In the genomic region with DNA sequence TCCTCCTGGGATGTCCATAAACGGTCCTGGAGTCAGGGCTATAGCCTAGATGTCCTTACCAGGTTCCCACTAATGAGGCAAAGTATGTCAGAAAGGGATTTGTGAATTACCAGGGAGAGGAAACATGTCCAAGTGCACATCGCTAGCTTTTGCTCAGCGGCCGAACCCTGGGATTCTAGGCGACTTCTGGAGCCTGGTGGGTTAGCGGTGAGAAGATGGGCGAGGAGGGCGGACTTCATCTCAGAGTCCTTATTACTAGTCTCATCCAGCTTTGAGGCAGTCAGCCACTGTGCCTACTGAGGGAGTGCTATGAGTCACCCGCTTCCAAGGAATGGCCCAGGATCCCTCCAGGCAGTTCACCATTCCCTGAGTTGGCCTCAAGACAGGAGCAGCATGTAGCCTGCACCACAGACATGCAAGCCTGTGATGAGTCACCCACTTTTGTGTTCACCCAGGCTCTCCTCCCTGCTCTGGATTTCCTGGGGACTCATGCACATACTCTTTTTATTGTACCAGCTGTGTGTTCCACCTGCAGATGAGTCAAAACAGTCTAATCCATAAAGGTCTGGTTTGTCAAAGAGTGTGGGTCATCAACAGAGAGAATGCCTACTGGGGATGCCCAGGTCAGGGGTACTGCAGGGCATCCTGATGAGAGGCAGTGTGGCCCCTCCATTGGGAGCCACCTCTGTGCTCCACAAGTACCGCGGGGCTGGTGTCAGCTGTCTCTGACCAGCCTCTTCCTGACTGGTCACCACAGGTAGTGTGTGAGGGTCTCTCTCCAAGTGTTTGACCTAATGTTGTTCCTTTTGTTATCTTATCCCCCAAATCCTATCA, we compare ENCODE assay signal across 8 cellular contexts. TPM values are rescaled to one million over a fixed set of nuclear protein-coding genes. Genes with fewer than 3 reads are reported as not detected.
DNase-seq lines count a peak whose midpoint lies in the region; ATAC-seq, FAIRE-seq and TF ChIP-seq lines count a peak whose summit lies in the region.

No MANE protein-coding gene starts in this region.

- H3K9me3 ChIP-seq in keratinocyte (ENCODE audit: control insufficient read depth, low read depth, low read length), result no peaks in the 10 kb centered on the region
- no peaks in the 10 kb centered on the region for H3K9me3 ChIP-seq in tibial nerve

- dilution Hi-C loops in keratinocyte (cut with MboI; ENCODE audit: extremely low pct_ligation_motif_present, low sequenced_read_pairs), result no loop called here

- DNase-seq in activated naive CD8-positive, alpha-beta T cell treated with anti-CD3 and anti-CD28 coated beads, Interleukin-2, amount 10 ng/mL, durations not matched to agents 7 days and 5 days, result no peak
- no peak for DNase-seq in activated naive CD8-positive, alpha-beta T cell treated with anti-CD3 and anti-CD28 coated beads for 36 hours
- DNase-seq in activated naive CD4-positive, alpha-beta T cell treated with anti-CD3 and anti-CD28 coated beads, Interleukin-2, amount 10 ng/mL, durations not matched to agents 7 days and 5 days, result peak; percentile 35
- DNase-seq in keratinocyte (ENCODE audit: low read depth, low spot score) (peak; percentile 100), tibial nerve (ENCODE audit: low spot score in 2 of 2) (no peak), nephron progenitor cell (no peak), NCI-H2171 treated with DMSO at 0.1 percent for 48 hours (lab: John Stamatoyannopoulos, UW) (no peak)

- peaks cover 6% of the 10 kb centered on the region for H3K36me3 Mint-ChIP-seq in activated naive CD8-positive, alpha-beta T cell treated with anti-CD3 and anti-CD28 coated beads, Interleukin-2, amount 10 ng/mL, durations not matched to agents 7 days and 5 days
- peaks cover 7% of the 10 kb centered on the region for H3K36me3 Mint-ChIP-seq in activated naive CD8-positive, alpha-beta T cell treated with anti-CD3 and anti-CD28 coated beads for 36 hours
- peaks cover 26% of the 10 kb centered on the region for H3K36me3 Mint-ChIP-seq in activated naive CD4-positive, alpha-beta T cell treated with anti-CD3 and anti-CD28 coated beads, Interleukin-2, amount 10 ng/mL, durations not matched to agents 7 days and 5 days
- no peaks in the 10 kb centered on the region for H3K36me3 Mint-ChIP-seq in nephron progenitor cell (ENCODE audit: low read depth)

- no peaks in the 10 kb centered on the region for H3K9me1 ChIP-seq in keratinocyte (ENCODE audit: control insufficient read depth, extremely low read depth, insufficient read depth, low read length)

- H3K4me3 Mint-ChIP-seq in activated naive CD8-positive, alpha-beta T cell treated with anti-CD3 and anti-CD28 coated beads, Interleukin-2, amount 10 ng/mL, durations not matched to agents 7 days and 5 days, result no peak overlapping the region
- H3K4me3 Mint-ChIP-seq in activated naive CD8-positive, alpha-beta T cell treated with anti-CD3 and anti-CD28 coated beads for 36 hours, result no peak overlapping the region
- H3K4me3 Mint-ChIP-seq in activated naive CD4-positive, alpha-beta T cell treated with anti-CD3 and anti-CD28 coated beads, Interleukin-2, amount 10 ng/mL, durations not matched to agents 7 days and 5 days, result no peak overlapping the region
- H3K4me3 Mint-ChIP-seq in nephron progenitor cell, result no peak overlapping the region

- H3K36me3 ChIP-seq in keratinocyte (ENCODE audit: control insufficient read depth in 2 of 2, extremely low read depth in 1 of 2, insufficient read depth in 2 of 2, low read length in 2 of 2) (peaks cover 19 to 39% of the 10 kb centered on the region in 2 experiments), tibial nerve (peaks cover 0 to 42% (median 0%) of the 10 kb centered on the region in 3 donors)

- H3K27me3 Mint-ChIP-seq in activated naive CD8-positive, alpha-beta T cell treated with anti-CD3 and anti-CD28 coated beads, Interleukin-2, amount 10 ng/mL, durations not matched to agents 7 days and 5 days, result no peaks in the 10 kb centered on the region
- no peaks in the 10 kb centered on the region for H3K27me3 Mint-ChIP-seq in activated naive CD8-positive, alpha-beta T cell treated with anti-CD3 and anti-CD28 coated beads for 36 hours
- H3K27me3 Mint-ChIP-seq in activated naive CD4-positive, alpha-beta T cell treated with anti-CD3 and anti-CD28 coated beads, Interleukin-2, amount 10 ng/mL, durations not matched to agents 7 days and 5 days, result no peaks in the 10 kb centered on the region
- H3K27me3 Mint-ChIP-seq in nephron progenitor cell (ENCODE audit: low read depth, poor library complexity), result peaks cover 8% of the 10 kb centered on the region

- H3K9me3 Mint-ChIP-seq in activated naive CD8-positive, alpha-beta T cell treated with anti-CD3 and anti-CD28 coated beads, Interleukin-2, amount 10 ng/mL, durations not matched to agents 7 days and 5 days, result no peaks in the 10 kb centered on the region
- H3K9me3 Mint-ChIP-seq in activated naive CD8-positive, alpha-beta T cell treated with anti-CD3 and anti-CD28 coated beads for 36 hours, result no peaks in the 10 kb centered on the region
- no peaks in the 10 kb centered on the region for H3K9me3 Mint-ChIP-seq in activated naive CD4-positive, alpha-beta T cell treated with anti-CD3 and anti-CD28 coated beads, Interleukin-2, amount 10 ng/mL, durations not matched to agents 7 days and 5 days
- no peaks in the 10 kb centered on the region for H3K9me3 Mint-ChIP-seq in nephron progenitor cell

- TF ChIP-seq CTCF in keratinocyte (optimal IDR thresholded peaks at IDR 0.05 in 1 of 3, IDR thresholded peaks at IDR 0.05 in 1 of 3, conservative IDR thresholded peaks at IDR 0.05 in 1 of 3; ENCODE audit: extremely low read depth in 1 of 3, insufficient read depth in 2 of 3, low read length in 3 of 3) (no peak), tibial nerve (IDR thresholded peaks at IDR 0.05) (no peak), nephron progenitor cell (IDR thresholded peaks at IDR 0.05) (no peak)

- no peak for TF ChIP-seq EP300 in tibial nerve (IDR thresholded peaks at IDR 0.05)

- no peak overlapping the region for H3K27ac Mint-ChIP-seq in activated naive CD8-positive, alpha-beta T cell treated with anti-CD3 and anti-CD28 coated beads, Interleukin-2, amount 10 ng/mL, durations not matched to agents 7 days and 5 days
- no peak overlapping the region for H3K27ac Mint-ChIP-seq in activated naive CD8-positive, alpha-beta T cell treated with anti-CD3 and anti-CD28 coated beads for 36 hours
- peak overlapping the region; percentile 50 for H3K27ac Mint-ChIP-seq in activated naive CD4-positive, alpha-beta T cell treated with anti-CD3 and anti-CD28 coated beads, Interleukin-2, amount 10 ng/mL, durations not matched to agents 7 days and 5 days
- no peak overlapping the region for H3K27ac Mint-ChIP-seq in nephron progenitor cell

- no peak overlapping the region for H2AFZ ChIP-seq in keratinocyte (ENCODE audit: control insufficient read depth, low read length)

- H3K4me1 ChIP-seq in keratinocyte (ENCODE audit: control insufficient read depth, extremely low read depth, insufficient read depth, low read length) (peaks cover 59% of the 10 kb centered on the region), tibial nerve (peaks cover 0 to 45% (median 31%) of the 10 kb centered on the region in 4 donors)

- FAIRE-seq in keratinocyte (lab: Jason Lieb, UNC), result peak; percentile 100

- H3K9ac ChIP-seq in keratinocyte (ENCODE audit: control insufficient read depth, extremely low read depth, insufficient read depth, low read length), result peak overlapping the region; percentile 62

- CTCF ChIA-PET in activated naive CD4-positive, alpha-beta T cell treated with anti-CD3 and anti-CD28 coated beads, Interleukin-2, amount 10 ng/mL, durations not matched to agents 7 days and 5 days (lab: Charles Lee), result interaction anchor here (0.7 to 17.6 kb wide), 5 partner anchors 22 to 431 kb away, joined by 3 to 458 read pairs (median 4); no protein-coding TSS in a partner anchor

- H4K20me1 ChIP-seq in keratinocyte (ENCODE audit: control insufficient read depth, extremely low read depth, insufficient read depth, low read length), result no peaks in the 10 kb centered on the region

- no peaks in the 10 kb centered on the region for H3K79me2 ChIP-seq in keratinocyte (ENCODE audit: control insufficient read depth, insufficient read depth, low read length)

- peak overlapping the region; percentile 68 for H3K4me2 ChIP-seq in keratinocyte (ENCODE audit: control insufficient read depth, extremely low read depth, insufficient read depth, low read depth, low read length)

- 88 to 94% methylated on average over 11 of the region's 11 CpGs for WGBS in tibial nerve, 2 donors

- H3K4me3 ChIP-seq in keratinocyte (ENCODE audit: control insufficient read depth in 2 of 3, extremely low read depth in 1 of 3, insufficient read depth in 2 of 3, low read depth in 1 of 3, low read length in 3 of 3), result peak overlapping the region in 1 of 3 experiments; percentile 11
- H3K4me3 ChIP-seq in tibial nerve, result no peak overlapping the region

- H3K27me3 ChIP-seq in keratinocyte (ENCODE audit: control insufficient read depth, extremely low read depth, insufficient read depth, low read length) (no peaks in the 10 kb centered on the region), tibial nerve (no peaks in the 10 kb centered on the region)

- ATAC-seq in activated naive CD8-positive, alpha-beta T cell treated with anti-CD3 and anti-CD28 coated beads, Interleukin-2, amount 10 ng/mL, durations not matched to agents 7 days and 5 days (ENCODE audit: low read depth), result peak; percentile 37
- no peak for ATAC-seq in GM19023 (IDR thresholded peaks at IDR 0.05; ENCODE audit: unreplicated experiment)

- H3K27ac ChIP-seq in keratinocyte (ENCODE audit: control insufficient read depth, insufficient read depth, low read length), result peak overlapping the region; percentile 82
- H3K27ac ChIP-seq in tibial nerve, result peak overlapping the region in 3 of 4 donors; percentile 58 to 92 (median 82)

- no peak for TF ChIP-seq POLR2A in tibial nerve (IDR thresholded peaks at IDR 0.05)

- peaks cover 58% of the 10 kb centered on the region for H3K4me1 Mint-ChIP-seq in activated naive CD8-positive, alpha-beta T cell treated with anti-CD3 and anti-CD28 coated beads, Interleukin-2, amount 10 ng/mL, durations not matched to agents 7 days and 5 days
- peaks cover 40% of the 10 kb centered on the region for H3K4me1 Mint-ChIP-seq in activated naive CD8-positive, alpha-beta T cell treated with anti-CD3 and anti-CD28 coated beads for 36 hours
- H3K4me1 Mint-ChIP-seq in activated naive CD4-positive, alpha-beta T cell treated with anti-CD3 and anti-CD28 coated beads, Interleukin-2, amount 10 ng/mL, durations not matched to agents 7 days and 5 days, result peaks cover 84% of the 10 kb centered on the region
- H3K4me1 Mint-ChIP-seq in nephron progenitor cell, result peaks cover 76% of the 10 kb centered on the region

- POLR2A ChIA-PET in activated naive CD8-positive, alpha-beta T cell treated with anti-CD3 and anti-CD28 coated beads, Interleukin-2, amount 10 ng/mL, durations not matched to agents 7 days and 5 days (lab: Charles Lee), result interaction anchor here (1.0 to 9.1 kb wide), 5 partner anchors 21 to 107 kb away, joined by 4 to 45 read pairs (median 13); a partner anchor contains a TSS

RNA-seq across cellular contexts. Expression of a gene that starts 20.2 kb away (rescaled TPM):
- 1 to 10 TPM; 5.1 to 6.0 TPM for total RNA-seq in activated naive CD8-positive, alpha-beta T cell treated with anti-CD3 and anti-CD28 coated beads, Interleukin-2, amount 10 ng/mL, durations not matched to agents 7 days and 5 days
- 1 to 10 TPM; 3.7 to 4.5 TPM for total RNA-seq in activated naive CD8-positive, alpha-beta T cell treated with anti-CD3 and anti-CD28 coated beads for 36 hours
- 14.8 to 23.0 TPM (median 21.5 TPM) in 3 replicates for polyA plus RNA-seq in keratinocyte
- polyA plus RNA-seq in keratinocyte (2011; ENCODE audit: low read depth), result 2.4 TPM
- polyA plus RNA-seq in keratinocyte (2011; cell fraction: cytosol; rRNA removed), result 9.5 and 17.4 TPM in 2 replicates
- 56.3 and 66.2 TPM in 2 replicates for polyA plus RNA-seq in keratinocyte (2011; cell fraction: nucleus; rRNA removed)
- polyA plus RNA-seq in keratinocyte (2012; ENCODE audit: low replicate concordance), result 7.7 and 9.6 TPM in 2 replicates
- polyA minus RNA-seq in keratinocyte, result 43.5 to 54.4 TPM (median 46.9 TPM) in 3 replicates
- polyA minus RNA-seq in keratinocyte (2011; cell fraction: cytosol; rRNA and poly(A)+ RNA removed), result 18.8 TPM
- 29.9 and 37.5 TPM in 2 replicates for polyA minus RNA-seq in keratinocyte (2011; cell fraction: nucleus; rRNA and poly(A)+ RNA removed)
- 10 to 100 TPM; 11.3 to 19.0 (median 16.3) TPM for total RNA-seq in tibial nerve

Comparison
In these comparisons a context has a peak if more than half of its experiments do, and no peak if none do; other contexts are left out.
1. DNase-seq: peak in activated naive CD4-positive, alpha-beta T cell treated with anti-CD3 and anti-CD28 coated beads, Interleukin-2, amount 10 ng/mL, durations not matched to agents 7 days and 5 days (single experiment) and keratinocyte (single experiment); none in activated naive CD8-positive, alpha-beta T cell treated with anti-CD3 and anti-CD28 coated beads, Interleukin-2, amount 10 ng/mL, durations not matched to agents 7 days and 5 days (single experiment), activated naive CD8-positive, alpha-beta T cell treated with anti-CD3 and anti-CD28 coated beads for 36 hours (single experiment), tibial nerve (0 of 2), nephron progenitor cell (single experiment) and NCI-H2171 treated with DMSO at 0.1 percent for 48 hours (single experiment).